Comparison of ENCODE assay signal across 1 cellular context in genomic region chr1:1031659-1032245, GRCh38.
A peak's percentile ranks its signal among the peaks of the same experiment; 100 is the strongest.
TF ChIP-seq lines count a peak whose summit lies in the region.

No MANE protein-coding gene starts in this region.

TF ChIP-seq in HepG2, 621 proteins besides CTCF, POLR2A, EP300 and RAD21:
- TF ChIP-seq HNRNPL (IDR thresholded peaks at IDR 0.05; ENCODE audit: low read depth, low read length) (peak; percentile 80; the same call in 1 of the 2 replicates), BRF2 (CRISPR knock-in tag; IDR thresholded peaks at IDR 0.05) (no peak)
